8 cellular contexts compared by ENCODE assay signal in genomic region chr14:36069535-36069900, GRCh38.
DNase-seq lines count a peak whose midpoint lies in the region; ATAC-seq and TF ChIP-seq lines count a peak whose summit lies in the region.

No MANE protein-coding gene starts in this region.

- peak; percentile 80 for ATAC-seq in GM18505 (IDR thresholded peaks at IDR 0.05; ENCODE audit: unreplicated experiment)
- peak; percentile 54 for ATAC-seq in HG02981 (IDR thresholded peaks at IDR 0.05; ENCODE audit: unreplicated experiment)
- no peak for ATAC-seq in HG03045 (IDR thresholded peaks at IDR 0.05; ENCODE audit: unreplicated experiment)

- intact Hi-C loops in head of caudate nucleus (cut with DNase I), result no loop called here

- TF ChIP-seq POLR2A in GM18505 (IDR thresholded peaks at IDR 0.05; ENCODE audit: borderline replicate concordance, extremely low read depth, insufficient read depth, insufficient read length), result no peak

- DNase-seq in Ammon's horn (ENCODE audit: low spot score) (peak; percentile 82), NCI-H2107 treated with DMSO at 0.1 percent for 48 hours (lab: John Stamatoyannopoulos, UW; ENCODE audit: unreplicated experiment) (peak; percentile 94), head of caudate nucleus (peak in 39 of 42 donors; percentile 5 to 79 (median 45)), renal cortical epithelial cell (ENCODE audit: low read depth) (peak; percentile 66)
- peak; percentile 6 to 25 for DNase-seq in activated CD4-positive, alpha-beta T cell treated with anti-CD3 and anti-CD28 coated beads, Interleukin-2, amount 50 U/mL, for 48 hours

Comparison
In these comparisons a context has a peak if more than half of its experiments do, and no peak if none do; other contexts are left out.
1. DNase-seq: peak in every context shown above with its lines; median percentile 94 in NCI-H2107 treated with DMSO at 0.1 percent for 48 hours; 82 in Ammon's horn; 66 in renal cortical epithelial cell; 45 in head of caudate nucleus; 16 in activated CD4-positive, alpha-beta T cell treated with anti-CD3 and anti-CD28 coated beads, Interleukin-2, amount 50 U/mL, for 48 hours.